Comparison of ENCODE assay signal across 8 cellular contexts in genomic region chr12:26121841-26122680, GRCh38. TPM values are rescaled to one million over a fixed set of nuclear protein-coding genes. Genes with fewer than 3 reads are reported as not detected.
DNase-seq lines count a peak whose midpoint lies in the region; ATAC-seq, FAIRE-seq and TF ChIP-seq lines count a peak whose summit lies in the region.

No MANE protein-coding gene starts in this region.

- no peaks in the 10 kb centered on the region for H3K36me3 ChIP-seq in neuron (ENCODE audit: insufficient read depth, low read length)

- peak; percentile 80 for DNase-seq in Right ventricle myocardium inferior (ENCODE audit: missing footprints)
- DNase-seq in cardiac septum (ENCODE audit: low spot score), result no peak
- peak; percentile 30 for DNase-seq in LHCN-M2 (ENCODE audit: low read depth)
- DNase-seq in activated CD8-positive, alpha-beta memory T cell treated with anti-CD3 and anti-CD28 coated beads, Interleukin-2, amount 50 U/mL, for 4 hours, result peak; percentile 30
- peak; percentile 33 for DNase-seq in fibroblast of pulmonary artery (ENCODE audit: low read depth)
- DNase-seq in D721Med (ENCODE audit: insufficient read length, low spot score), result no peak
- DNase-seq in cortex of kidney (lab: John Stamatoyannopoulos, UW), result no peak

- no peak for ATAC-seq in Right ventricle myocardium inferior

- intact Hi-C loops in Right ventricle myocardium inferior (cut with DNase I) (loop anchor here (10.0 kb wide), 2 partner anchors 153 to 283 kb away; no protein-coding TSS in a partner anchor), cardiac septum (cut with DNase I) (loop anchor here (1.0 to 10.0 kb wide), 2 partner anchors 74 to 493 kb away; no protein-coding TSS in a partner anchor)

- peaks cover 23% of the 10 kb centered on the region for H3K4me1 ChIP-seq in neuron (ENCODE audit: insufficient read depth, low read length)

- peak overlapping the region; percentile 74 for H2AFZ ChIP-seq in neuron (ENCODE audit: low read depth, low read length)

- peaks cover 30% of the 10 kb centered on the region for H3K27me3 ChIP-seq in neuron (ENCODE audit: insufficient read depth, low read length)

- H3K4me3 ChIP-seq in fibroblast of pulmonary artery (replicated peaks; ENCODE audit: low read depth, low read length) (peak overlapping the region; percentile 71), neuron (ENCODE audit: low read length) (peak overlapping the region; percentile 58)

- TF ChIP-seq CTCF in fibroblast of pulmonary artery (IDR thresholded peaks at IDR 0.05; ENCODE audit: low read length, missing control alignments) (no peak), D721Med (IDR thresholded peaks at IDR 0.05; ENCODE audit: insufficient read depth, missing control alignments) (no peak)

- H3K9me3 ChIP-seq in neuron (ENCODE audit: low read length), result no peaks in the 10 kb centered on the region

- FAIRE-seq in D721Med (lab: Jason Lieb, UNC), result no peak

RNA-seq across cellular contexts. Expression of gene BHLHE41, which starts 2.8 kb away (rescaled TPM):
- total RNA-seq in Right ventricle myocardium inferior (34.5 TPM), cardiac septum (33.3 TPM), LHCN-M2 (2014; rRNA removed) (2.4 and 4.0 TPM in 2 replicates)
- 4.8 TPM for polyA plus RNA-seq in LHCN-M2 (2012)

Comparison
In these comparisons a context has a peak if more than half of its experiments do, and no peak if none do; other contexts are left out.
1. DNase-seq: peak in Right ventricle myocardium inferior (single experiment), LHCN-M2 (single experiment), activated CD8-positive, alpha-beta memory T cell treated with anti-CD3 and anti-CD28 coated beads, Interleukin-2, amount 50 U/mL, for 4 hours (single experiment) and fibroblast of pulmonary artery (single experiment); none in cardiac septum (single experiment), D721Med (single experiment) and cortex of kidney (single experiment).